Comparison of ENCODE assay signal across 29 cellular contexts in genomic region chr12:49330032-49330619, GRCh38. TPM values are rescaled to one million over a fixed set of nuclear protein-coding genes. Genes with fewer than 3 reads are reported as not detected.
"Had no signal": no experiment of that assay in that cellular context is flagged by ENCODE, and none has a peak within 500 bp of the region (broad histone marks: within the 10 kb centered on the region; RNA-seq: fewer than 3 reads in every experiment).

No MANE protein-coding gene starts in this region.

- DNase-seq: activated CD4-positive, alpha-beta T cell treated with anti-CD3 and anti-CD28 coated beads for 36 hours; activated CD4-positive, alpha-beta T cell treated with anti-CD3 and anti-CD28 coated beads, Interleukin-2, amount 50 U/mL, for 48 hours; activated CD8-positive, alpha-beta memory T cell treated with anti-CD3 and anti-CD28 coated beads, Interleukin-2, amount 50 U/mL, for 48 hours; activated naive CD4-positive, alpha-beta T cell treated with anti-CD3 and anti-CD28 coated beads, Interleukin-2, amount 10 ng/mL, durations not matched to agents 7 days and 5 days; activated naive CD8-positive, alpha-beta T cell treated with anti-CD3 and anti-CD28 coated beads, Interleukin-2, amount 50 U/mL, for 24 hours; activated T-cell treated with anti-CD3 and anti-CD28 coated beads, Interleukin-2, amount 50 U/mL, for 4 hours; cerebellar nuclear complex; cortex of kidney; heart left ventricle; left colon; lower lobe of right lung; naive B cell; spleen; stimulated activated CD4-positive, alpha-beta T cell treated with anti-CD3 and anti-CD28 coated beads, Interleukin-4, amount 100 ng/mL, for 24 hours; stimulated activated naive CD8-positive, alpha-beta T cell treated with anti-CD3 and anti-CD28 coated beads, Interleukin-15, amount 100 ng/mL, for 72 hours; T-helper 9 cell; transverse colon; uterus had no signal

- H3K27ac Mint-ChIP-seq: activated CD4-positive, alpha-beta T cell treated with anti-CD3 and anti-CD28 coated beads for 36 hours; activated naive CD4-positive, alpha-beta T cell treated with anti-CD3 and anti-CD28 coated beads, Interleukin-2, amount 10 ng/mL, durations not matched to agents 7 days and 5 days; activated naive CD8-positive, alpha-beta T cell treated with anti-CD3 and anti-CD28 coated beads, Interleukin-2, amount 50 U/mL, for 24 hours; activated T-helper 2 cell treated with anti-CD3 and anti-CD28 coated beads, Interferon-gamma antibody, Interleukin-2, Interleukin-4, amounts not matched to agents 10 μg/mL and 5 μg/mL and 100 μg/mL, durations not matched to agents 14 hours and 24 hours and 36 hours; naive B cell; stimulated activated naive CD8-positive, alpha-beta T cell treated with anti-CD3 and anti-CD28 coated beads, Interleukin-15, amount 100 ng/mL, for 72 hours; WTC11 had no signal

- H3K4me3 ChIP-seq: heart left ventricle, lower lobe of right lung, spleen, transverse colon, uterus had no signal

- H3K36me3 ChIP-seq: heart left ventricle, lower lobe of right lung, transverse colon, uterus had no signal

- H3K4me3 Mint-ChIP-seq: activated CD4-positive, alpha-beta T cell treated with anti-CD3 and anti-CD28 coated beads for 36 hours; activated naive CD4-positive, alpha-beta T cell treated with anti-CD3 and anti-CD28 coated beads, Interleukin-2, amount 10 ng/mL, durations not matched to agents 7 days and 5 days; activated naive CD8-positive, alpha-beta T cell treated with anti-CD3 and anti-CD28 coated beads, Interleukin-2, amount 50 U/mL, for 24 hours; activated T-cell treated with anti-CD3 and anti-CD28 coated beads, Interleukin-2, amount 50 U/mL, for 4 hours; naive B cell; stimulated activated naive CD8-positive, alpha-beta T cell treated with anti-CD3 and anti-CD28 coated beads, Interleukin-15, amount 100 ng/mL, for 72 hours; WTC11 had no signal

- ATAC-seq: activated CD4-positive, alpha-beta T cell treated with anti-CD3 and anti-CD28 coated beads for 36 hours; activated T-cell treated with anti-CD3 and anti-CD28 coated beads, Interleukin-2, amount 50 U/mL, for 4 hours; left colon; lower lobe of right lung; stimulated activated naive CD8-positive, alpha-beta T cell treated with anti-CD3 and anti-CD28 coated beads, Interleukin-15, amount 100 ng/mL, for 72 hours; WTC11 had no signal

- H3K27ac ChIP-seq: heart left ventricle, lower lobe of right lung, spleen, transverse colon, uterus had no signal

- H3K9me3 ChIP-seq: heart left ventricle, lower lobe of right lung, spleen, transverse colon, uterus had no signal

- H3K9me3 Mint-ChIP-seq: activated naive CD4-positive, alpha-beta T cell treated with anti-CD3 and anti-CD28 coated beads, Interleukin-2, amount 10 ng/mL, durations not matched to agents 7 days and 5 days; activated naive CD8-positive, alpha-beta T cell treated with anti-CD3 and anti-CD28 coated beads, Interleukin-2, amount 50 U/mL, for 24 hours; activated T-cell treated with anti-CD3 and anti-CD28 coated beads, Interleukin-2, amount 50 U/mL, for 4 hours; activated T-helper 2 cell treated with anti-CD3 and anti-CD28 coated beads, Interferon-gamma antibody, Interleukin-2, Interleukin-4, amounts not matched to agents 10 μg/mL and 5 μg/mL and 100 μg/mL, durations not matched to agents 14 hours and 24 hours and 36 hours; stimulated activated naive CD8-positive, alpha-beta T cell treated with anti-CD3 and anti-CD28 coated beads, Interleukin-15, amount 100 ng/mL, for 72 hours; WTC11 had no signal

- H3K4me1 ChIP-seq: uterus had no signal

RNA-seq across cellular contexts. Expression of gene C1QL4, which starts 6.9 kb away (rescaled TPM):
- total RNA-seq: activated CD4-positive, alpha-beta T cell treated with anti-CD3 and anti-CD28 coated beads for 36 hours; activated CD8-positive, alpha-beta memory T cell treated with anti-CD3 and anti-CD28 coated beads for 36 hours; activated T-cell treated with anti-CD3 and anti-CD28 coated beads, Interleukin-2, amount 50 U/mL, for 4 hours; activated T-helper 2 cell treated with anti-CD3 and anti-CD28 coated beads, Interferon-gamma antibody, Interleukin-2, Interleukin-4, amounts not matched to agents 10 μg/mL and 5 μg/mL and 100 μg/mL, durations not matched to agents 14 hours and 24 hours and 36 hours; epithelial cell of proximal tubule; fibroblast of villous mesenchyme; heart left ventricle; left colon; lower lobe of right lung; mesenteric fat pad; posterior vena cava; spleen; T-helper 1 cell treated with Interleukin-12 subunit alpha and Interleukin-12 subunit beta and Interleukin-4 antibody, amounts not matched to agents 30 ng/mL and 1 ng/mL, for 36 hours; transverse colon had no signal
- polyA plus RNA-seq: heart left ventricle, spleen had no signal

RNA-seq across cellular contexts. Expression of gene TROAP, which starts 7.1 kb away (rescaled TPM):
- total RNA-seq: mesenteric fat pad had no signal

RNA-seq across cellular contexts. Expression of gene DNAJC22, which starts 16.6 kb away (rescaled TPM):
- total RNA-seq: activated CD8-positive, alpha-beta memory T cell treated with anti-CD3 and anti-CD28 coated beads for 36 hours; mesenteric fat pad; T-helper 1 cell treated with Interleukin-12 subunit alpha and Interleukin-12 subunit beta and Interleukin-4 antibody, amounts not matched to agents 30 ng/mL and 1 ng/mL, for 36 hours had no signal
- polyA plus RNA-seq: keratinocyte had no signal

RNA-seq across cellular contexts. Expression of gene PRPH, which starts 35.2 kb away (rescaled TPM):
- total RNA-seq: activated CD4-positive, alpha-beta T cell treated with anti-CD3 and anti-CD28 coated beads for 36 hours; activated CD8-positive, alpha-beta memory T cell treated with anti-CD3 and anti-CD28 coated beads for 36 hours; activated T-cell treated with anti-CD3 and anti-CD28 coated beads, Interleukin-2, amount 50 U/mL, for 4 hours; activated T-helper 2 cell treated with anti-CD3 and anti-CD28 coated beads, Interferon-gamma antibody, Interleukin-2, Interleukin-4, amounts not matched to agents 10 μg/mL and 5 μg/mL and 100 μg/mL, durations not matched to agents 14 hours and 24 hours and 36 hours; epithelial cell of proximal tubule; fibroblast of villous mesenchyme; renal cortical epithelial cell; T-helper 1 cell treated with Interleukin-12 subunit alpha and Interleukin-12 subunit beta and Interleukin-4 antibody, amounts not matched to agents 30 ng/mL and 1 ng/mL, for 36 hours had no signal
- polyA plus RNA-seq: neural cell had no signal
